In the genomic region with DNA sequence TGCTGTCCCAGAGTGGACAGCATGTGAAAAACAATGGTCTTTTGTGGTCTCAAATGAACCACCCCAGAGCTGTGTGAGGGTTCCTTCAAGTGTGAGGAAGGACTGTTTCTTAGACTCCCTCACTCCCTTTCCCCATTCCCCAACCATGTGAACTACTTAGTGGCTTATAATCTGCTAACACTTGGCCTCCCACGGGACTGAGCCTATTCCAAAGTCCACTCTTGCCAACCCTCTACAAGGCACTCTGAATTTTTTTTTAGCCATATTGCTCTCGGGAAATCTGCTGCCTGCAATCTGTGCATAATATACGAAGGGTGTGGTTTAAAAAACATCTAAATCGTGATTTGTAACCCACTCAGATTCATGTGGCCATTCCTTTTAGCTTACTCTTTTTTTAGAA, we compare ENCODE assay signal across 20 cellular contexts. TPM values are rescaled to one million over a fixed set of nuclear protein-coding genes. Genes with fewer than 3 reads are reported as not detected.
"Had no signal": no experiment of that assay in that cellular context is flagged by ENCODE, and none has a peak within 500 bp of the region (broad histone marks: within the 10 kb centered on the region; RNA-seq: fewer than 3 reads in every experiment).

No MANE protein-coding gene starts in this region.

- H3K4me3 Mint-ChIP-seq: activated CD8-positive, alpha-beta T cell treated with anti-CD3 and anti-CD28 coated beads, Interleukin-2, amount 10 ng/mL, durations not matched to agents 7 days and 5 days; activated T-helper 1 cell treated with anti-CD3 and anti-CD28 coated beads, Interleukin-12 subunit alpha, Interleukin-12 subunit beta, Interleukin-2, Interleukin-4 antibody, amounts not matched to agents 30 ng/mL and 10 ng/mL and 1 ng/mL, durations not matched to agents 14 hours and 24 hours and 36 hours; endodermal cell; naive thymus-derived CD8-positive, alpha-beta T cell; stimulated activated naive CD8-positive, alpha-beta T cell treated with anti-CD3 and anti-CD28 coated beads, Interleukin-15, Interleukin-2, amounts not matched to agents 100 ng/mL and 50 ng/mL, for 24 hours had no signal

- H3K9me3 ChIP-seq: ascending aorta, colonic mucosa, psoas muscle, sigmoid colon, thoracic aorta had no signal

- H3K27me3 ChIP-seq: ascending aorta, cardiac muscle cell, colonic mucosa, sigmoid colon had no signal

- H3K27ac Mint-ChIP-seq: activated CD8-positive, alpha-beta T cell treated with anti-CD3 and anti-CD28 coated beads, Interleukin-2, amount 10 ng/mL, durations not matched to agents 7 days and 5 days; activated T-helper 1 cell treated with anti-CD3 and anti-CD28 coated beads, Interleukin-12 subunit alpha, Interleukin-12 subunit beta, Interleukin-2, Interleukin-4 antibody, amounts not matched to agents 30 ng/mL and 10 ng/mL and 1 ng/mL, durations not matched to agents 14 hours and 24 hours and 36 hours; endodermal cell; naive thymus-derived CD8-positive, alpha-beta T cell; stimulated activated naive CD8-positive, alpha-beta T cell treated with anti-CD3 and anti-CD28 coated beads, Interleukin-15, Interleukin-2, amounts not matched to agents 100 ng/mL and 50 ng/mL, for 24 hours had no signal

- H3K27ac ChIP-seq: ascending aorta, cardiac muscle cell, colonic mucosa, psoas muscle, sigmoid colon, thoracic aorta had no signal

- H3K9me3 Mint-ChIP-seq: activated T-helper 1 cell treated with anti-CD3 and anti-CD28 coated beads, Interleukin-12 subunit alpha, Interleukin-12 subunit beta, Interleukin-2, Interleukin-4 antibody, amounts not matched to agents 30 ng/mL and 10 ng/mL and 1 ng/mL, durations not matched to agents 14 hours and 24 hours and 36 hours; endodermal cell; stimulated activated naive CD8-positive, alpha-beta T cell treated with anti-CD3 and anti-CD28 coated beads, Interleukin-15, Interleukin-2, amounts not matched to agents 100 ng/mL and 50 ng/mL, for 24 hours had no signal

- H3K36me3 ChIP-seq: ascending aorta, cardiac muscle cell, colonic mucosa, sigmoid colon, thoracic aorta had no signal

- H3K4me1 Mint-ChIP-seq: endodermal cell had no signal

- H3K4me1 ChIP-seq: ascending aorta, colonic mucosa, psoas muscle had no signal

- DNase-seq: activated CD4-positive, alpha-beta T cell treated with anti-CD3 and anti-CD28 coated beads for 4 hours; activated CD8-positive, alpha-beta T cell treated with anti-CD3 and anti-CD28 coated beads, Interleukin-2, amount 10 ng/mL, durations not matched to agents 7 days and 5 days; activated naive CD4-positive, alpha-beta T cell; colonic mucosa; endodermal cell; left cardiac atrium; naive thymus-derived CD8-positive, alpha-beta T cell; nucleus accumbens; psoas muscle; sigmoid colon; stimulated activated CD4-positive, alpha-beta T cell treated with anti-CD3 and anti-CD28 coated beads, Interleukin-4, amount 100 ng/mL, for 1 hour; T-helper 9 cell had no signal

- H3K4me3 ChIP-seq: ascending aorta, cardiac muscle cell, colonic mucosa, psoas muscle, sigmoid colon, thoracic aorta had no signal

- ATAC-seq: activated CD8-positive, alpha-beta T cell treated with anti-CD3 and anti-CD28 coated beads, Interleukin-2, amount 10 ng/mL, durations not matched to agents 7 days and 5 days; left cardiac atrium; naive thymus-derived CD8-positive, alpha-beta T cell; psoas muscle had no signal

RNA-seq across cellular contexts. Expression of a gene that starts 2.6 kb away (rescaled TPM):
- total RNA-seq: activated CD8-positive, alpha-beta T cell treated with anti-CD3 and anti-CD28 coated beads, Interleukin-2, amount 10 ng/mL, durations not matched to agents 7 days and 5 days; activated T-helper 1 cell treated with anti-CD3 and anti-CD28 coated beads, Interleukin-12 subunit alpha, Interleukin-12 subunit beta, Interleukin-2, Interleukin-4 antibody, amounts not matched to agents 30 ng/mL and 10 ng/mL and 1 ng/mL, durations not matched to agents 14 hours and 24 hours and 36 hours; ascending aorta; cardiac muscle cell; endodermal cell; lung microvascular endothelial cell; mononuclear cell; naive thymus-derived CD8-positive, alpha-beta T cell; thoracic aorta had no signal
- polyA plus RNA-seq: cardiac muscle cell; esophagus; naive thymus-derived CD8-positive, alpha-beta T cell had no signal
